9 cellular contexts compared by ENCODE assay signal in genomic region chr7:12222889-12223579, GRCh38. TPM values are rescaled to one million over a fixed set of nuclear protein-coding genes. Genes with fewer than 3 reads are reported as not detected.
DNase-seq lines count a peak whose midpoint lies in the region; ATAC-seq and TF ChIP-seq lines count a peak whose summit lies in the region.
"Had no signal": no experiment of that assay in that cellular context is flagged by ENCODE, and none has a peak within 500 bp of the region (broad histone marks: within the 10 kb centered on the region; RNA-seq: fewer than 3 reads in every experiment).

No MANE protein-coding gene starts in this region.

- H3K23ac ChIP-seq in trophoblast cell (ENCODE audit: low read length): no peak overlapping the region

- H3K18ac ChIP-seq in trophoblast cell (ENCODE audit: low read length): no peak overlapping the region

- peaks cover 34% of the 10 kb centered on the region for H3K4me1 ChIP-seq in CD8-positive, alpha-beta T cell (ENCODE audit: insufficient read depth, low read length)
- H3K4me1 ChIP-seq in adrenal gland (replicated peaks in 1 of 2) (peaks cover 8 to 9% of the 10 kb centered on the region in 2 donors), trophoblast cell (ENCODE audit: control insufficient read depth in 1 of 2, insufficient read depth in 2 of 2, low read length in 2 of 2) (no peaks in the 10 kb centered on the region)
- H3K4me1 ChIP-seq: colonic mucosa had no signal

- H3K9me3 Mint-ChIP-seq in CD8-positive, alpha-beta T cell: no peaks in the 10 kb centered on the region
- H3K9me3 Mint-ChIP-seq in T-helper 2 cell treated with Interferon-gamma antibody and Interleukin-4, amounts not matched to agents 5 μg/mL and 100 μg/mL, for 36 hours: peaks cover 24% of the 10 kb centered on the region

- no peaks in the 10 kb centered on the region for H3K79me1 ChIP-seq in trophoblast cell (ENCODE audit: low read length)

- no peaks in the 10 kb centered on the region for H3K27me3 Mint-ChIP-seq in CD8-positive, alpha-beta T cell (ENCODE audit: low read depth)
- H3K27me3 Mint-ChIP-seq in T-helper 2 cell treated with Interferon-gamma antibody and Interleukin-4, amounts not matched to agents 5 μg/mL and 100 μg/mL, for 36 hours (ENCODE audit: low read depth): no peaks in the 10 kb centered on the region

- H4K91ac ChIP-seq in trophoblast cell (ENCODE audit: low read depth, low read length): no peak overlapping the region

- no peak overlapping the region for H3K9ac ChIP-seq in trophoblast cell (ENCODE audit: low read length)

- no peak overlapping the region for H4K8ac ChIP-seq in trophoblast cell (ENCODE audit: low read depth, low read length)

- H3K4me1 Mint-ChIP-seq in CD8-positive, alpha-beta T cell (ENCODE audit: low read depth): peaks cover 52% of the 10 kb centered on the region
- peaks cover 31% of the 10 kb centered on the region for H3K4me1 Mint-ChIP-seq in T-helper 2 cell treated with Interferon-gamma antibody and Interleukin-4, amounts not matched to agents 5 μg/mL and 100 μg/mL, for 36 hours (ENCODE audit: low read depth)

- no peak overlapping the region for H2BK120ac ChIP-seq in trophoblast cell (ENCODE audit: insufficient read depth, low read length, poor library complexity)

- no peak overlapping the region for H3K27ac ChIP-seq in CD8-positive, alpha-beta T cell (ENCODE audit: low read depth, low read length)
- H3K27ac ChIP-seq in adrenal gland: no peak overlapping the region
- H3K27ac ChIP-seq in trophoblast cell (ENCODE audit: low read depth, low read length): no peak overlapping the region
- H3K27ac ChIP-seq: colonic mucosa had no signal

- intact Hi-C loops in CD8-positive, alpha-beta T cell (cut with DNase I, micrococcal nuclease): loop anchor here in 1 of 2 experiments (1.0 to 2.0 kb wide), 2 partner anchors 12 to 16 kb away; partner anchors contain the start of gene TMEM106B
- intact Hi-C loops in adrenal gland (cut with DNase I) (no loop called here), left cardiac atrium (cut with DNase I) (no loop called here)

- H3K27ac Mint-ChIP-seq in CD8-positive, alpha-beta T cell: peak overlapping the region; percentile 78
- H3K27ac Mint-ChIP-seq in T-helper 2 cell treated with Interferon-gamma antibody and Interleukin-4, amounts not matched to agents 5 μg/mL and 100 μg/mL, for 36 hours: peak overlapping the region; percentile 82

- TF ChIP-seq CTCF in CD8-positive, alpha-beta T cell (IDR thresholded peaks at IDR 0.05): no peak
- no peak for TF ChIP-seq CTCF in adrenal gland (IDR thresholded peaks at IDR 0.05)

- H3K4ac ChIP-seq in trophoblast cell (ENCODE audit: low read depth, low read length): no peak overlapping the region

- CTCF ChIA-PET in CD8-positive, alpha-beta T cell (lab: Charles Lee): interaction anchor here (0.7 kb wide), 1 partner anchor 68 kb away, joined by 3 read pairs; no protein-coding TSS in a partner anchor

- no peak overlapping the region for H3K14ac ChIP-seq in trophoblast cell (ENCODE audit: low read length)

- H4K12ac ChIP-seq in trophoblast cell (ENCODE audit: low read depth, low read length): no peak overlapping the region

- POLR2A ChIA-PET in CD8-positive, alpha-beta T cell (lab: Charles Lee): interaction anchor here (0.7 to 1.4 kb wide), 3 partner anchors 12 to 19 kb away, joined by 3 to 4 read pairs (median 3); partner anchors contain the start of gene TMEM106B

- no peak for DNase-seq in CD8-positive, alpha-beta T cell
- no peak for DNase-seq in T-helper 2 cell treated with Interferon-gamma antibody and Interleukin-4, amounts not matched to agents 5 μg/mL and 100 μg/mL, for 36 hours (ENCODE audit: low spot score)
- DNase-seq in adrenal gland (no peak), left cardiac atrium (no peak), trophoblast cell (no peak), ecto neural progenitor cell (ENCODE audit: low spot score) (no peak)
- DNase-seq: colonic mucosa had no signal

- 0 to 42% (median 35%) methylated on average over 1 of the region's 1 CpG for WGBS in adrenal gland, 4 donors
- 100% methylated on average over 1 of the region's 1 CpG for WGBS in trophoblast cell (ENCODE audit: extremely low coverage, insufficient coverage, insufficient read length)

- peak; percentile 63 for ATAC-seq in CD8-positive, alpha-beta T cell
- ATAC-seq in GM19397 (IDR thresholded peaks at IDR 0.05; ENCODE audit: unreplicated experiment) (peak; percentile 91), HG03103 (IDR thresholded peaks at IDR 0.05; ENCODE audit: low read depth, unreplicated experiment) (peak; percentile 95), left cardiac atrium (no peak)

- H2AK5ac ChIP-seq in trophoblast cell (ENCODE audit: low read length): no peak overlapping the region

- no peak for TF ChIP-seq POLR2A in adrenal gland (IDR thresholded peaks at IDR 0.05)

- H2BK12ac ChIP-seq in trophoblast cell (ENCODE audit: low read length): no peak overlapping the region

- H3K27me3 ChIP-seq in CD8-positive, alpha-beta T cell (ENCODE audit: insufficient read depth, low read length): no peaks in the 10 kb centered on the region
- H3K27me3 ChIP-seq in adrenal gland: no peaks in the 10 kb centered on the region
- no peaks in the 10 kb centered on the region for H3K27me3 ChIP-seq in trophoblast cell (ENCODE audit: insufficient read depth, low read length)
- H3K27me3 ChIP-seq: colonic mucosa had no signal

- H2AFZ ChIP-seq in trophoblast cell (ENCODE audit: insufficient read depth, low read length, poor library complexity): no peak overlapping the region

- H3K9me3 ChIP-seq in CD8-positive, alpha-beta T cell (ENCODE audit: low read length): no peaks in the 10 kb centered on the region
- H3K9me3 ChIP-seq in adrenal gland (replicated peaks in 1 of 3) (no peaks in the 10 kb centered on the region), trophoblast cell (ENCODE audit: insufficient read depth, low read depth, low read length) (no peaks in the 10 kb centered on the region)
- H3K9me3 ChIP-seq: colonic mucosa had no signal

- no peak overlapping the region for H3K4me2 ChIP-seq in trophoblast cell (ENCODE audit: low read length)

- H3K79me2 ChIP-seq in trophoblast cell (ENCODE audit: control insufficient read depth, insufficient read depth, low read length, poor library complexity): no peaks in the 10 kb centered on the region

- H3K4me3 ChIP-seq in CD8-positive, alpha-beta T cell (ENCODE audit: low read depth, low read length): no peak overlapping the region
- H3K4me3 ChIP-seq in adrenal gland (no peak overlapping the region), trophoblast cell (ENCODE audit: low read depth, low read length) (no peak overlapping the region)
- H3K4me3 ChIP-seq: colonic mucosa had no signal

- no peak overlapping the region for H2BK5ac ChIP-seq in trophoblast cell (ENCODE audit: low read depth, low read length, poor library complexity)

- peaks cover 61% of the 10 kb centered on the region for H3K36me3 Mint-ChIP-seq in CD8-positive, alpha-beta T cell
- H3K36me3 Mint-ChIP-seq in T-helper 2 cell treated with Interferon-gamma antibody and Interleukin-4, amounts not matched to agents 5 μg/mL and 100 μg/mL, for 36 hours (ENCODE audit: low read depth): peaks cover 74% of the 10 kb centered on the region

- H3K4me3 Mint-ChIP-seq in CD8-positive, alpha-beta T cell: peak overlapping the region; percentile 59
- H3K4me3 Mint-ChIP-seq in T-helper 2 cell treated with Interferon-gamma antibody and Interleukin-4, amounts not matched to agents 5 μg/mL and 100 μg/mL, for 36 hours: peak overlapping the region; percentile 56

- H3K36me3 ChIP-seq in CD8-positive, alpha-beta T cell (ENCODE audit: insufficient read depth, low read length): peaks cover 10% of the 10 kb centered on the region
- H3K36me3 ChIP-seq in adrenal gland (replicated peaks in 1 of 2): peaks cover 0 to 27% of the 10 kb centered on the region in 2 donors
- H3K36me3 ChIP-seq in trophoblast cell (ENCODE audit: control insufficient read depth in 1 of 2, insufficient read depth in 2 of 2, low read length in 2 of 2): no peaks in the 10 kb centered on the region
- H3K36me3 ChIP-seq: colonic mucosa had no signal

RNA-seq across cellular contexts. Expression of gene TMEM106B, which starts 11.9 kb away (rescaled TPM):
- 10 to 100 TPM; 15.0 to 17.3 TPM for total RNA-seq in CD8-positive, alpha-beta T cell
- total RNA-seq in adrenal gland: 100 to 1,000 TPM in 4 of 8 donors, 10 to 100 TPM in 4; 76.0 to 308 (median 98.0) TPM
- polyA plus RNA-seq in adrenal gland: 10 to 100 TPM; 10.7 to 86.0 (median 21.9) TPM
- 10 to 100 TPM; 43.3 to 48.2 TPM for total RNA-seq in left cardiac atrium
- 29.1 and 30.6 TPM in 2 replicates for polyA plus RNA-seq in trophoblast cell (2013)

Comparison
In these comparisons a context has a peak if more than half of its experiments do, and no peak if none do; other contexts are left out.
1. ATAC-seq: peak in CD8-positive, alpha-beta T cell (single experiment), GM19397 (single experiment) and HG03103 (single experiment); none in left cardiac atrium (0 of 2).